In genomic region chr20:53547664-53548239, GRCh38 we compare ENCODE assay signal across 8 cellular contexts. TPM values are rescaled to one million over a fixed set of nuclear protein-coding genes. Genes with fewer than 3 reads are reported as not detected.
DNase-seq lines count a peak whose midpoint lies in the region; ATAC-seq and TF ChIP-seq lines count a peak whose summit lies in the region.

No MANE protein-coding gene starts in this region.

- peak overlapping the region; percentile 36 for H3K56ac ChIP-seq in mesendoderm (ENCODE audit: low read length)

- peak overlapping the region; percentile 50 for H4K5ac ChIP-seq in mesendoderm (ENCODE audit: low read length)

- H3K79me2 ChIP-seq in mesendoderm (ENCODE audit: control insufficient read depth, insufficient read depth, low read length) = no peaks in the 10 kb centered on the region

- WGBS in endodermal cell (ENCODE audit: insufficient coverage in 1 of 2, insufficient read length in 1 of 2), 2 experiments = 35 to 45% methylated on average over 4 to 7 of the region's 7 CpGs
- no CpG with 5 or more reads among the region's 7 CpGs for WGBS in mesendoderm (ENCODE audit: extremely low coverage, insufficient coverage, low lambda C conversion rate)

- H3K27me3 ChIP-seq in endodermal cell (ENCODE audit: control insufficient read depth, insufficient read depth, low read length, poor library complexity, severe bottlenecking) (no peaks in the 10 kb centered on the region), mesendoderm (ENCODE audit: insufficient read depth, low read length, poor library complexity) (no peaks in the 10 kb centered on the region), upper lobe of right lung (no peaks in the 10 kb centered on the region)

- no peaks in the 10 kb centered on the region for H3K27me3 Mint-ChIP-seq in endodermal cell (ENCODE audit: insufficient read depth)

- no peak overlapping the region for H2BK15ac ChIP-seq in mesendoderm (replicated peaks; ENCODE audit: low read depth)

- in situ Hi-C loops in GM13977 (cut with MboI; ENCODE audit: low pct_unique_long_range_greater_than_20kb, low sequenced_read_pairs, unreplicated experiment) = loop anchor here (10.0 kb wide), 1 partner anchor 133 kb away; no protein-coding TSS in a partner anchor

- H3K4me2 ChIP-seq in mesendoderm (ENCODE audit: low read length) = no peak overlapping the region

- H3K36me3 Mint-ChIP-seq in endodermal cell (ENCODE audit: low read depth) = no peaks in the 10 kb centered on the region

- H3K4me1 Mint-ChIP-seq in endodermal cell = peaks cover 4% of the 10 kb centered on the region

- no peaks in the 10 kb centered on the region for H3K4me1 ChIP-seq in endodermal cell (ENCODE audit: control insufficient read depth, insufficient read depth, low read length)
- no peaks in the 10 kb centered on the region for H3K4me1 ChIP-seq in mesendoderm (ENCODE audit: control insufficient read depth, low read depth, low read length)
- peaks cover 5% of the 10 kb centered on the region for H3K4me1 ChIP-seq in upper lobe of right lung

- H3K27ac Mint-ChIP-seq in endodermal cell = peak overlapping the region; percentile 77

- H3K4me3 Mint-ChIP-seq in endodermal cell = no peak overlapping the region

- H3K4ac ChIP-seq in mesendoderm (ENCODE audit: low read depth, low read length) = no peak overlapping the region

- no peak overlapping the region for H3K18ac ChIP-seq in mesendoderm (ENCODE audit: low read length)

- H3K27ac ChIP-seq in endodermal cell (ENCODE audit: low read depth, low read length) = no peak overlapping the region
- no peak overlapping the region for H3K27ac ChIP-seq in mesendoderm (ENCODE audit: low read depth, low read length)
- no peak overlapping the region for H3K27ac ChIP-seq in upper lobe of right lung

- H4K8ac ChIP-seq in mesendoderm (ENCODE audit: low read depth, low read length) = no peak overlapping the region

- H3K4me3 ChIP-seq in endodermal cell (ENCODE audit: low read length) (no peak overlapping the region), mesendoderm (ENCODE audit: low read length) (no peak overlapping the region), upper lobe of right lung (no peak overlapping the region)

- H3K9ac ChIP-seq in endodermal cell (ENCODE audit: extremely low read depth, low read length, poor library complexity, severe bottlenecking) (no peak overlapping the region), mesendoderm (ENCODE audit: low read length) (no peak overlapping the region)

- H3K79me1 ChIP-seq in mesendoderm (ENCODE audit: low read length) = no peaks in the 10 kb centered on the region

- H3K23ac ChIP-seq in mesendoderm (ENCODE audit: low read length) = no peak overlapping the region

- no peak overlapping the region for H2BK120ac ChIP-seq in mesendoderm (ENCODE audit: low read depth, low read length)

- H3K9me3 ChIP-seq in endodermal cell (ENCODE audit: control insufficient read depth, low read length) (no peaks in the 10 kb centered on the region), upper lobe of right lung (no peaks in the 10 kb centered on the region)

- no peak overlapping the region for H2BK5ac ChIP-seq in mesendoderm (ENCODE audit: low read length)

- intact Hi-C loops in upper lobe of right lung (cut with DNase I) = no loop called here

- no peaks in the 10 kb centered on the region for H3K9me3 Mint-ChIP-seq in endodermal cell

- TF ChIP-seq CTCF in GM13977 (IDR thresholded peaks at IDR 0.05; ENCODE audit: extremely low read depth, insufficient read depth, missing control alignments) (peak; percentile 58), endodermal cell (conservative IDR thresholded peaks at IDR 0.05) (peak; percentile 96), upper lobe of right lung (IDR thresholded peaks at IDR 0.05) (peak; percentile 73)

- no peak overlapping the region for H2AK5ac ChIP-seq in mesendoderm (ENCODE audit: low read length)

- DNase-seq in AG20443 (ENCODE audit: low spot score) (peak; percentile 87), GM13977 (ENCODE audit: low spot score) (peak; percentile 73), NCI-H187 treated with DMSO at 0.1 percent for 48 hours (lab: John Stamatoyannopoulos, UW) (peak; percentile 2), T1000 (lab: John Stamatoyannopoulos, UW) (peak; percentile 41), endodermal cell (peak; percentile 82), mesendoderm (peak; percentile 78), upper lobe of right lung (no peak)

- ATAC-seq in upper lobe of right lung = peak; percentile 78
- ATAC-seq in GM18520 (IDR thresholded peaks at IDR 0.05; ENCODE audit: unreplicated experiment) = no peak

- H3K36me3 ChIP-seq in endodermal cell (ENCODE audit: control insufficient read depth, insufficient read depth, low read length) (no peaks in the 10 kb centered on the region), mesendoderm (ENCODE audit: control insufficient read depth, insufficient read depth, low read length) (no peaks in the 10 kb centered on the region), upper lobe of right lung (no peaks in the 10 kb centered on the region)

RNA-seq across cellular contexts. Expression of gene ZNF217, which starts 45.9 kb away (rescaled TPM):
- 100 to 1,000 TPM; 100 to 123 TPM for total RNA-seq in endodermal cell
- polyA plus RNA-seq in endodermal cell (2013, experiment 1 of 2) = 45.7 TPM
- polyA plus RNA-seq in endodermal cell (2013, experiment 2 of 2) = 46.1 TPM
- polyA plus RNA-seq in mesendoderm (2013, experiment 1 of 2) = 22.0 TPM
- polyA plus RNA-seq in mesendoderm (2013, experiment 2 of 2) = 21.5 TPM
- 30.9 TPM for total RNA-seq in upper lobe of right lung
